In genomic region chr2:45259547-45260160, GRCh38 we compare ENCODE assay signal across 29 cellular contexts.
A peak's percentile ranks its signal among the peaks of the same experiment; 100 is the strongest.
DNase-seq lines count a peak whose midpoint lies in the region; ATAC-seq and TF ChIP-seq lines count a peak whose summit lies in the region.
"Had no signal": no experiment of that assay in that cellular context is flagged by ENCODE, and none has a peak within 500 bp of the region (broad histone marks: within the 10 kb centered on the region; RNA-seq: fewer than 3 reads in every experiment).

No MANE protein-coding gene starts in this region.

- H3K27me3 ChIP-seq in left ventricle myocardium inferior (ENCODE audit: low read depth) = peaks cover 28% of the 10 kb centered on the region
- H3K27me3 ChIP-seq: ovary had no signal

- no peak overlapping the region for H3K27ac Mint-ChIP-seq in type B pancreatic cell
- H3K27ac Mint-ChIP-seq: B cell; HFFc6; mesothelial cell of epicardium; T-helper 1 cell treated with Interleukin-12 subunit alpha and Interleukin-12 subunit beta and Interleukin-4 antibody, amounts not matched to agents 30 μg/mL and 1 μg/mL, for 36 hours had no signal

- H3K36me3 Mint-ChIP-seq in type B pancreatic cell = no peaks in the 10 kb centered on the region
- H3K36me3 Mint-ChIP-seq: mesothelial cell of epicardium; naive thymus-derived CD4-positive, alpha-beta T cell had no signal

- H3K27me3 Mint-ChIP-seq in type B pancreatic cell = peaks cover 52% of the 10 kb centered on the region

- H3K9me3 ChIP-seq in left ventricle myocardium inferior (replicated peaks) = no peaks in the 10 kb centered on the region
- H3K9me3 ChIP-seq: esophagus squamous epithelium, gastroesophageal sphincter, left lung, ovary had no signal

- H3K4me3 Mint-ChIP-seq in type B pancreatic cell = peak overlapping the region; percentile 43
- H3K4me3 Mint-ChIP-seq: B cell; HFFc6; mesothelial cell of epicardium; naive thymus-derived CD4-positive, alpha-beta T cell; T-helper 1 cell treated with Interleukin-12 subunit alpha and Interleukin-12 subunit beta and Interleukin-4 antibody, amounts not matched to agents 30 μg/mL and 1 μg/mL, for 36 hours had no signal

- TF ChIP-seq CTCF in left ventricle myocardium inferior (IDR thresholded peaks at IDR 0.05; ENCODE audit: borderline replicate concordance) (no peak), VCaP (conservative IDR thresholded peaks at IDR 0.05) (no peak), type B pancreatic cell (conservative IDR thresholded peaks at IDR 0.05) (no peak)

- no peak overlapping the region for H3K4me3 ChIP-seq in left ventricle myocardium inferior
- H3K4me3 ChIP-seq: esophagus squamous epithelium, gastroesophageal sphincter, hepatocyte, left lung, ovary, SK-N-MC had no signal

- no peaks in the 10 kb centered on the region for H3K36me3 ChIP-seq in left ventricle myocardium inferior
- H3K36me3 ChIP-seq: esophagus squamous epithelium, gastroesophageal sphincter, left lung, ovary had no signal

- DNase-seq in left ventricle myocardium inferior = no peak
- DNase-seq in Right ventricle myocardium inferior (ENCODE audit: missing footprints) = no peak
- DNase-seq in mesenteric fat pad (ENCODE audit: low spot score) = peak; percentile 24
- no peak for DNase-seq in type B pancreatic cell (ENCODE audit: extremely low spot score, unreplicated experiment)
- DNase-seq in NCI-H1694 (lab: John Stamatoyannopoulos, UW) = no peak
- DNase-seq in HCEC 1CT = no peak
- no peak for DNase-seq in NCI-H2029 (lab: John Stamatoyannopoulos, UW)
- DNase-seq: activated effector memory CD4-positive, alpha-beta T cell treated with Interleukin-2 at 50 U/mL for 16 hours; activated T-cell treated with anti-CD3 and anti-CD28 coated beads for 4 hours; dermis blood vessel endothelial cell; esophagus squamous epithelium; GF-D8; HFFc6; KG1; naive thymus-derived CD4-positive, alpha-beta T cell; NCI-H1436 treated with DMSO at 0.1 percent for 48 hours; NCI-H2227 treated with DMSO at 0.1 percent for 48 hours; ovary; stimulated activated CD4-positive, alpha-beta T cell treated with anti-CD3 and anti-CD28 coated beads, Interleukin-2, amount 100 ng/mL, for 48 hours; trophoblast cell had no signal

- H3K4me1 Mint-ChIP-seq in type B pancreatic cell (ENCODE audit: unreplicated experiment) = peaks cover 64% of the 10 kb centered on the region

- H3K4me1 ChIP-seq in left ventricle myocardium inferior = peaks cover 20% of the 10 kb centered on the region
- H3K4me1 ChIP-seq: left lung had no signal

- no peaks in the 10 kb centered on the region for H3K9me3 Mint-ChIP-seq in type B pancreatic cell
- H3K9me3 Mint-ChIP-seq: mesothelial cell of epicardium; naive thymus-derived CD4-positive, alpha-beta T cell; T-helper 1 cell treated with Interleukin-12 subunit alpha and Interleukin-12 subunit beta and Interleukin-4 antibody, amounts not matched to agents 30 μg/mL and 1 μg/mL, for 36 hours had no signal

- H3K27ac ChIP-seq in left ventricle myocardium inferior (replicated peaks) (peak overlapping the region; percentile 36), VCaP (peak overlapping the region; percentile 85)
- H3K27ac ChIP-seq: esophagus squamous epithelium, gastroesophageal sphincter, hepatocyte, left lung, ovary, RWPE1, SK-N-MC had no signal

- intact Hi-C loops in left ventricle myocardium inferior (cut with micrococcal nuclease) = no loop called here
- intact Hi-C loops in Right ventricle myocardium inferior (cut with DNase I) = no loop called here

- no peak for ATAC-seq in Right ventricle myocardium inferior
- ATAC-seq: gastroesophageal sphincter; naive thymus-derived CD4-positive, alpha-beta T cell had no signal
